Comparison of ENCODE assay signal across 1 cellular context in the genomic region with DNA sequence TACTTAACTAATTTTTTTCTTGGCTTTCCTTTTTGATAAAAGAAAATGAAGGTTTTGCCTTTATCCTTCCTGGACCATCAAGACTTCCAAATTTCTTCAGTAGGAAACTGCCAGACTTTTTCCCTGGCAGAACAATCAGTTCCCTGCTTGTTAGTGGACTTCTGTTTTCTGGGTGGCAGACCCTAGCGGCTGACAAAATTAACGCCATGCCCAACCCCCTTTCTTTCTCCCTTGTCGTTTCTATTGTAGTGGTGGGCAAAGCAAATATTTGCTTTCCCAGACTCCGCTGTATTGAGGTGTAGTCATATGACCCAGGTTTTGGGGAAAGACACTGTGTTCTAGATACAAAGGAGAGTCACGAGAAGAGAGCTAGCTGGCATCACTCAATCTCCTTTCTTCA.
TF ChIP-seq lines count a peak whose summit lies in the region.

No MANE protein-coding gene starts in this region.

TF ChIP-seq in HepG2, 621 proteins besides CTCF, POLR2A, EP300 and RAD21:
- TF ChIP-seq SRY (CRISPR knock-in tag; IDR thresholded peaks at IDR 0.05), result no peak
- no peak for TF ChIP-seq TAF15 (IDR thresholded peaks at IDR 0.05; ENCODE audit: low read depth, low read length, poor library complexity, severe bottlenecking)
- TF ChIP-seq SOX5 (CRISPR knock-in tag; IDR thresholded peaks at IDR 0.05; ENCODE audit: borderline replicate concordance), result peak; percentile 41; the same call in 1 of the 2 replicates
- no peak for TF ChIP-seq WIZ (CRISPR knock-in tag; IDR thresholded peaks at IDR 0.05)
- TF ChIP-seq, protein P1, sequence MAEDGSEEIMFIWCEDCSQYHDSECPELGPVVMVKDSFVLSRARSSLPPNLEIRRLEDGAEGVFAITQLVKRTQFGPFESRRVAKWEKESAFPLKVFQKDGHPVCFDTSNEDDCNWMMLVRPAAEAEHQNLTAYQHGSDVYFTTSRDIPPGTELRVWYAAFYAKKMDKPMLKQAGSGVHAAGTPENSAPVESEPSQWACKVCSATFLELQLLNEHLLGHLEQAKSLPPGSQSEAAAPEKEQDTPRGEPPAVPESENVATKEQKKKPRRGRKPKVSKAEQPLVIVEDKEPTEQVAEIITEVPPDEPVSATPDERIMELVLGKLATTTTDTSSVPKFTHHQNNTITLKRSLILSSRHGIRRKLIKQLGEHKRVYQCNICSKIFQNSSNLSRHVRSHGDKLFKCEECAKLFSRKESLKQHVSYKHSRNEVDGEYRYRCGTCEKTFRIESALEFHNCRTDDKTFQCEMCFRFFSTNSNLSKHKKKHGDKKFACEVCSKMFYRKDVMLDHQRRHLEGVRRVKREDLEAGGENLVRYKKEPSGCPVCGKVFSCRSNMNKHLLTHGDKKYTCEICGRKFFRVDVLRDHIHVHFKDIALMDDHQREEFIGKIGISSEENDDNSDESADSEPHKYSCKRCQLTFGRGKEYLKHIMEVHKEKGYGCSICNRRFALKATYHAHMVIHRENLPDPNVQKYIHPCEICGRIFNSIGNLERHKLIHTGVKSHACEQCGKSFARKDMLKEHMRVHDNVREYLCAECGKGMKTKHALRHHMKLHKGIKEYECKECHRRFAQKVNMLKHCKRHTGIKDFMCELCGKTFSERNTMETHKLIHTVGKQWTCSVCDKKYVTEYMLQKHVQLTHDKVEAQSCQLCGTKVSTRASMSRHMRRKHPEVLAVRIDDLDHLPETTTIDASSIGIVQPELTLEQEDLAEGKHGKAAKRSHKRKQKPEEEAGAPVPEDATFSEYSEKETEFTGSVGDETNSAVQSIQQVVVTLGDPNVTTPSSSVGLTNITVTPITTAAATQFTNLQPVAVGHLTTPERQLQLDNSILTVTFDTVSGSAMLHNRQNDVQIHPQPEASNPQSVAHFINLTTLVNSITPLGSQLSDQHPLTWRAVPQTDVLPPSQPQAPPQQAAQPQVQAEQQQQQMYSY (CRISPR knock-in tag; IDR thresholded peaks at IDR 0.05), result no peak
- no peak for TF ChIP-seq HNF4G (IDR thresholded peaks at IDR 0.05; ENCODE audit: borderline replicate concordance, low read depth, low read length)
- TF ChIP-seq HNF4G (CRISPR knock-in tag; IDR thresholded peaks at IDR 0.05; ENCODE audit: borderline replicate concordance, low read depth), result no peak
- TF ChIP-seq FOXK1 (CRISPR knock-in tag; IDR thresholded peaks at IDR 0.05; ENCODE audit: borderline replicate concordance, low read depth), result no peak
- no peak for TF ChIP-seq BHLHE40 (IDR thresholded peaks at IDR 0.05; ENCODE audit: low read length)
- TF ChIP-seq SYNCRIP (IDR thresholded peaks at IDR 0.05; ENCODE audit: insufficient read depth, low read depth, low read length), result no peak
- TF ChIP-seq, protein P2, sequence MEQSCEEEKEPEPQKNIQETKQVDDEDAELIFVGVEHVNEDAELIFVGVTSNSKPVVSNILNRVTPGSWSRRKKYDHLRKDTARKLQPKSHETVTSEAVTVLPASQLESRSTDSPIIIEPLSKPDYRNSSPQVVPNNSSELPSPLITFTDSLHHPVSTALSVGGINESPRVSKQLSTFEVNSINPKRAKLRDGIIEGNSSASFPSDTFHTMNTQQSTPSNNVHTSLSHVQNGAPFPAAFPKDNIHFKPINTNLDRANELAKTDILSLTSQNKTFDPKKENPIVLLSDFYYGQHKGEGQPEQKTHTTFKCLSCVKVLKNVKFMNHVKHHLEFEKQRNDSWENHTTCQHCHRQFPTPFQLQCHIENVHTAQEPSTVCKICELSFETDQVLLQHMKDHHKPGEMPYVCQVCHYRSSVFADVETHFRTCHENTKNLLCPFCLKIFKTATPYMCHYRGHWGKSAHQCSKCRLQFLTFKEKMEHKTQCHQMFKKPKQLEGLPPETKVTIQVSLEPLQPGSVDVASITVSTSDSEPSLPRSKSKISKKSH (CRISPR knock-in tag; IDR thresholded peaks at IDR 0.05; ENCODE audit: borderline replicate concordance), result no peak
- TF ChIP-seq, protein P3, sequence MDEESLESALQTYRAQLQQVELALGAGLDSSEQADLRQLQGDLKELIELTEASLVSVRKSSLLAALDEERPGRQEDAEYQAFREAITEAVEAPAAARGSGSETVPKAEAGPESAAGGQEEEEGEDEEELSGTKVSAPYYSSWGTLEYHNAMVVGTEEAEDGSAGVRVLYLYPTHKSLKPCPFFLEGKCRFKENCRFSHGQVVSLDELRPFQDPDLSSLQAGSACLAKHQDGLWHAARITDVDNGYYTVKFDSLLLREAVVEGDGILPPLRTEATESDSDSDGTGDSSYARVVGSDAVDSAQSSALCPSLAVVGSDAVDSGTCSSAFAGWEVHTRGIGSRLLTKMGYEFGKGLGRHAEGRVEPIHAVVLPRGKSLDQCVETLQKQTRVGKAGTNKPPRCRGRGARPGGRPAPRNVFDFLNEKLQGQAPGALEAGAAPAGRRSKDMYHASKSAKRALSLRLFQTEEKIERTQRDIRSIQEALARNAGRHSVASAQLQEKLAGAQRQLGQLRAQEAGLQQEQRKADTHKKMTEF (CRISPR knock-in tag; IDR thresholded peaks at IDR 0.05), result no peak
- no peak for TF ChIP-seq CENPT (CRISPR knock-in tag; IDR thresholded peaks at IDR 0.05; ENCODE audit: low read depth)
- TF ChIP-seq SOX6 (IDR thresholded peaks at IDR 0.05), result no peak
- TF ChIP-seq SOX6 (CRISPR knock-in tag; IDR thresholded peaks at IDR 0.05), result 0 out of 2 replicates have a peak, but pooled peaks have one; percentile 14
- TF ChIP-seq, protein P4, sequence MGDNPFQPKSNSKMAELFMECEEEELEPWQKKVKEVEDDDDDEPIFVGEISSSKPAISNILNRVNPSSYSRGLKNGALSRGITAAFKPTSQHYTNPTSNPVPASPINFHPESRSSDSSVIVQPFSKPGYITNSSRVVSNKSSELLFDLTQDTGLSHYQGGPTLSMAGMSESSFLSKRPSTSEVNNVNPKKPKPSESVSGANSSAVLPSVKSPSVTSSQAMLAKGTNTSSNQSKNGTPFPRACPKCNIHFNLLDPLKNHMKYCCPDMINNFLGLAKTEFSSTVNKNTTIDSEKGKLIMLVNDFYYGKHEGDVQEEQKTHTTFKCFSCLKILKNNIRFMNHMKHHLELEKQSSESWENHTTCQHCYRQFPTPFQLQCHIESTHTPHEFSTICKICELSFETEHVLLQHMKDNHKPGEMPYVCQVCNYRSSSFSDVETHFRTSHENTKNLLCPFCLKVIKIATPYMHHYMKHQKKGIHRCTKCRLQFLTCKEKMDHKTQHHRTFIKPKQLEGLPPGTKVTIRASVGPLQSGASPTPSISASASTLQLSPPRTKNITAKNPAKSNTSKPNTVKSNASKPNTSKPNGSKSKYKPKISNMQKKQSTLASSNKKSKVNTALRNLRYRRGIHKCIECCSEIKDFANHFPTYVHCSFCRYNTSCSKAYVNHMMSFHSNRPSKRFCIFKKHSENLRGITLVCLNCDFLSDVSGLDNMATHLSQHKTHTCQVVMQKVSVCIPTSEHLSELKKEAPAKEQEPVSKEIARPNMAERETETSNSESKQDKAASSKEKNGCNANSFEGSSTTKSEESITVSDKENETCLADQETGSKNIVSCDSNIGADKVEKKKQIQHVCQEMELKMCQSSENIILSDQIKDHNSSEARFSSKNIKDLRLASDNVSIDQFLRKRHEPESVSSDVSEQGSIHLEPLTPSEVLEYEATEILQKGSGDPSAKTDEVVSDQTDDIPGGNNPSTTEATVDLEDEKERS (CRISPR knock-in tag; IDR thresholded peaks at IDR 0.05), result no peak
- TF ChIP-seq SOX13 (IDR thresholded peaks at IDR 0.05), result 0 out of 2 replicates have a peak, but pooled peaks have one; percentile 43
- peak in 1 of 2 experiments; percentile 86; a peak in 2 of 4 replicates for TF ChIP-seq SOX13 (CRISPR knock-in tag; conservative IDR thresholded peaks at IDR 0.05 in 1 of 2, IDR thresholded peaks at IDR 0.05 in 1 of 2)
- no peak for TF ChIP-seq HMG20A (CRISPR knock-in tag; IDR thresholded peaks at IDR 0.05; ENCODE audit: borderline replicate concordance)
- TF ChIP-seq, protein P5, sequence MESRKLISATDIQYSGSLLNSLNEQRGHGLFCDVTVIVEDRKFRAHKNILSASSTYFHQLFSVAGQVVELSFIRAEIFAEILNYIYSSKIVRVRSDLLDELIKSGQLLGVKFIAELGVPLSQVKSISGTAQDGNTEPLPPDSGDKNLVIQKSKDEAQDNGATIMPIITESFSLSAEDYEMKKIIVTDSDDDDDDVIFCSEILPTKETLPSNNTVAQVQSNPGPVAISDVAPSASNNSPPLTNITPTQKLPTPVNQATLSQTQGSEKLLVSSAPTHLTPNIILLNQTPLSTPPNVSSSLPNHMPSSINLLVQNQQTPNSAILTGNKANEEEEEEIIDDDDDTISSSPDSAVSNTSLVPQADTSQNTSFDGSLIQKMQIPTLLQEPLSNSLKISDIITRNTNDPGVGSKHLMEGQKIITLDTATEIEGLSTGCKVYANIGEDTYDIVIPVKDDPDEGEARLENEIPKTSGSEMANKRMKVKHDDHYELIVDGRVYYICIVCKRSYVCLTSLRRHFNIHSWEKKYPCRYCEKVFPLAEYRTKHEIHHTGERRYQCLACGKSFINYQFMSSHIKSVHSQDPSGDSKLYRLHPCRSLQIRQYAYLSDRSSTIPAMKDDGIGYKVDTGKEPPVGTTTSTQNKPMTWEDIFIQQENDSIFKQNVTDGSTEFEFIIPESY (CRISPR knock-in tag; IDR thresholded peaks at IDR 0.05), result peak; percentile 86
